Comparison of ENCODE assay signal across 1 cellular context in genomic region chr4:73653695-73654106, GRCh38.
TF ChIP-seq lines count a peak whose summit lies in the region.

No MANE protein-coding gene starts in this region.

TF ChIP-seq in HepG2, 621 proteins besides CTCF, POLR2A, EP300 and RAD21:
- TF ChIP-seq ZNF362 (CRISPR knock-in tag; IDR thresholded peaks at IDR 0.05; ENCODE audit: borderline replicate concordance) (peak; percentile 96), ZNF263 (CRISPR knock-in tag; IDR thresholded peaks at IDR 0.05) (no peak), STAG1 (CRISPR knock-in tag; IDR thresholded peaks at IDR 0.05) (peak; percentile 90), ZNF3 (CRISPR knock-in tag; IDR thresholded peaks at IDR 0.05) (0 out of 2 replicates have a peak, but pooled peaks have one; percentile 54), MAZ (IDR thresholded peaks at IDR 0.05; ENCODE audit: borderline replicate concordance, low read depth, low read length) (no peak), MAZ (CRISPR knock-in tag; IDR thresholded peaks at IDR 0.05; ENCODE audit: low read depth) (no peak), SMC3 (IDR thresholded peaks at IDR 0.05; ENCODE audit: low read length) (peak; percentile 93), ZNF292 (CRISPR knock-in tag; IDR thresholded peaks at IDR 0.05; ENCODE audit: borderline replicate concordance, low read depth) (no peak), CREB1 (IDR thresholded peaks at IDR 0.05) (0 out of 2 replicates have a peak, but pooled peaks have one; percentile 5), CREB1 (CRISPR knock-in tag; IDR thresholded peaks at IDR 0.05) (no peak), ZNF652 (CRISPR knock-in tag; IDR thresholded peaks at IDR 0.05; ENCODE audit: borderline replicate concordance, low read depth) (peak; percentile 75), KLF16 (CRISPR knock-in tag; IDR thresholded peaks at IDR 0.05) (0 out of 4 replicates have a peak, but pooled peaks of 1 of the 2 experiments have one; percentile 19), FOXA3 (CRISPR knock-in tag; IDR thresholded peaks at IDR 0.05) (0 out of 2 replicates have a peak, but pooled peaks have one; percentile 7), KLF12 (CRISPR knock-in tag; IDR thresholded peaks at IDR 0.05; ENCODE audit: borderline replicate concordance) (no peak), ZNF576 (CRISPR knock-in tag; IDR thresholded peaks at IDR 0.05) (no peak)
- TF ChIP-seq, protein P1, sequence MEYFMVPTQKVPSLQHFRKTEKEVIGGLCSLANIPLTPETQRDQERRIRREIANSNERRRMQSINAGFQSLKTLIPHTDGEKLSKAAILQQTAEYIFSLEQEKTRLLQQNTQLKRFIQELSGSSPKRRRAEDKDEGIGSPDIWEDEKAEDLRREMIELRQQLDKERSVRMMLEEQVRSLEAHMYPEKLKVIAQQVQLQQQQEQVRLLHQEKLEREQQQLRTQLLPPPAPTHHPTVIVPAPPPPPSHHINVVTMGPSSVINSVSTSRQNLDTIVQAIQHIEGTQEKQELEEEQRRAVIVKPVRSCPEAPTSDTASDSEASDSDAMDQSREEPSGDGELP (IDR thresholded peaks at IDR 0.05; ENCODE audit: borderline replicate concordance, low read depth): 0 out of 2 replicates have a peak, but pooled peaks have one; percentile 20
- TF ChIP-seq, protein P2, sequence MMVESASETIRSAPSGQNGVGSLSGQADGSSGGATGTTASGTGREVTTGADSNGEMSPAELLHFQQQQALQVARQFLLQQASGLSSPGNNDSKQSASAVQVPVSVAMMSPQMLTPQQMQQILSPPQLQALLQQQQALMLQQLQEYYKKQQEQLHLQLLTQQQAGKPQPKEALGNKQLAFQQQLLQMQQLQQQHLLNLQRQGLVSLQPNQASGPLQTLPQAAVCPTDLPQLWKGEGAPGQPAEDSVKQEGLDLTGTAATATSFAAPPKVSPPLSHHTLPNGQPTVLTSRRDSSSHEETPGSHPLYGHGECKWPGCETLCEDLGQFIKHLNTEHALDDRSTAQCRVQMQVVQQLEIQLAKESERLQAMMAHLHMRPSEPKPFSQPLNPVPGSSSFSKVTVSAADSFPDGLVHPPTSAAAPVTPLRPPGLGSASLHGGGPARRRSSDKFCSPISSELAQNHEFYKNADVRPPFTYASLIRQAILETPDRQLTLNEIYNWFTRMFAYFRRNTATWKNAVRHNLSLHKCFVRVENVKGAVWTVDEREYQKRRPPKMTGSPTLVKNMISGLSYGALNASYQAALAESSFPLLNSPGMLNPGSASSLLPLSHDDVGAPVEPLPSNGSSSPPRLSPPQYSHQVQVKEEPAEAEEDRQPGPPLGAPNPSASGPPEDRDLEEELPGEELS (CRISPR knock-in tag; IDR thresholded peaks at IDR 0.05): no peak
TF ChIP-seq in HepG2: peak in this region for 9.
